ENCODE assay signal across 14 cellular contexts in genomic region chr9:93960971-93961841, GRCh38. TPM values are rescaled to one million over a fixed set of nuclear protein-coding genes. Genes with fewer than 3 reads are reported as not detected.
DNase-seq lines count a peak whose midpoint lies in the region; ATAC-seq and TF ChIP-seq lines count a peak whose summit lies in the region.
"Had no signal": no experiment of that assay in that cellular context is flagged by ENCODE, and none has a peak within 500 bp of the region (broad histone marks: within the 10 kb centered on the region; RNA-seq: fewer than 3 reads in every experiment).

No MANE protein-coding gene starts in this region.

- no peaks in the 10 kb centered on the region for H3K36me3 Mint-ChIP-seq in T-helper 2 cell treated with Interferon-gamma antibody and Interleukin-4, amounts not matched to agents 5 μg/mL and 100 μg/mL, for 36 hours (ENCODE audit: low read depth)
- H3K36me3 Mint-ChIP-seq in dendritic cell treated with granulocyte-macrophage colony-stimulating factor and Interleukin-4, amounts not matched to agents 40 ng/mL and 50 ng/mL, for 4 days (ENCODE audit: low read depth) = no peaks in the 10 kb centered on the region
- no peaks in the 10 kb centered on the region for H3K36me3 Mint-ChIP-seq in activated CD4-positive, alpha-beta memory T cell treated with anti-CD3 and anti-CD28 coated beads, Interleukin-2, amount 10 ng/mL, durations not matched to agents 7 days and 5 days (ENCODE audit: low read depth)

- H3K4me3 ChIP-seq in sigmoid colon = no peak overlapping the region

- no peak for TF ChIP-seq POLR2A in sigmoid colon (IDR thresholded peaks at IDR 0.05)

- no peak for TF ChIP-seq EP300 in sigmoid colon (IDR thresholded peaks at IDR 0.05)

- POLR2A ChIA-PET in activated CD4-positive, alpha-beta memory T cell treated with anti-CD3 and anti-CD28 coated beads, Interleukin-2, amount 10 ng/mL, durations not matched to agents 7 days and 5 days (lab: Charles Lee) = no interaction called here

- no peak overlapping the region for H3K27ac Mint-ChIP-seq in T-helper 2 cell treated with Interferon-gamma antibody and Interleukin-4, amounts not matched to agents 5 μg/mL and 100 μg/mL, for 36 hours
- H3K27ac Mint-ChIP-seq in dendritic cell treated with granulocyte-macrophage colony-stimulating factor and Interleukin-4, amounts not matched to agents 40 ng/mL and 50 ng/mL, for 4 days = no peak overlapping the region
- no peak overlapping the region for H3K27ac Mint-ChIP-seq in activated CD4-positive, alpha-beta memory T cell treated with anti-CD3 and anti-CD28 coated beads, Interleukin-2, amount 10 ng/mL, durations not matched to agents 7 days and 5 days
- H3K27ac Mint-ChIP-seq: activated CD8-positive, alpha-beta T cell treated with anti-CD3 and anti-CD28 coated beads for 36 hours; nephron progenitor cell had no signal

- no peak for DNase-seq in T-helper 2 cell treated with Interferon-gamma antibody and Interleukin-4, amounts not matched to agents 5 μg/mL and 100 μg/mL, for 36 hours (ENCODE audit: low spot score)
- no peak for DNase-seq in T-helper 2 cell
- peak; percentile 23 for DNase-seq in HuH-7.5 (ENCODE audit: low spot score)
- DNase-seq in sigmoid colon = peak; percentile 63
- DNase-seq in activated CD4-positive, alpha-beta memory T cell treated with anti-CD3 and anti-CD28 coated beads, Interleukin-2, amount 10 ng/mL, durations not matched to agents 7 days and 5 days = no peak
- DNase-seq in iPS-NIHi11 (ENCODE audit: low spot score) = no peak
- DNase-seq: activated CD8-positive, alpha-beta T cell treated with anti-CD3 and anti-CD28 coated beads for 36 hours; foreskin melanocyte; NCI-H2107 had no signal

- no peak for TF ChIP-seq CTCF in sigmoid colon (IDR thresholded peaks at IDR 0.05)

- 39 to 62% methylated on average over 11 of the region's 11 CpGs for WGBS in sigmoid colon, 2 donors

- H3K4me1 ChIP-seq in sigmoid colon = peaks cover 0 to 36% (median 30%) of the 10 kb centered on the region in 4 donors

- H3K36me3 ChIP-seq in sigmoid colon = no peaks in the 10 kb centered on the region
- H3K36me3 ChIP-seq: upper lobe of left lung had no signal

- no peak for ATAC-seq in GM18909 (IDR thresholded peaks at IDR 0.05; ENCODE audit: poor library complexity, unreplicated experiment)
- ATAC-seq: activated CD8-positive, alpha-beta T cell treated with anti-CD3 and anti-CD28 coated beads for 36 hours had no signal

- H3K4me3 Mint-ChIP-seq in T-helper 2 cell treated with Interferon-gamma antibody and Interleukin-4, amounts not matched to agents 5 μg/mL and 100 μg/mL, for 36 hours = peak overlapping the region; percentile 21
- H3K4me3 Mint-ChIP-seq in dendritic cell treated with granulocyte-macrophage colony-stimulating factor and Interleukin-4, amounts not matched to agents 40 ng/mL and 50 ng/mL, for 4 days = peak overlapping the region; percentile 60
- H3K4me3 Mint-ChIP-seq in activated CD4-positive, alpha-beta memory T cell treated with anti-CD3 and anti-CD28 coated beads, Interleukin-2, amount 10 ng/mL, durations not matched to agents 7 days and 5 days = no peak overlapping the region
- H3K4me3 Mint-ChIP-seq: activated CD8-positive, alpha-beta T cell treated with anti-CD3 and anti-CD28 coated beads for 36 hours; nephron progenitor cell had no signal

- CTCF ChIA-PET in activated CD4-positive, alpha-beta memory T cell treated with anti-CD3 and anti-CD28 coated beads, Interleukin-2, amount 10 ng/mL, durations not matched to agents 7 days and 5 days (lab: Charles Lee) = interaction anchor here (1.2 to 5.0 kb wide), 3 partner anchors 17 to 278 kb away, joined by 3 to 26 read pairs (median 18); no protein-coding TSS in a partner anchor

- peaks cover 61% of the 10 kb centered on the region for H3K27me3 Mint-ChIP-seq in T-helper 2 cell treated with Interferon-gamma antibody and Interleukin-4, amounts not matched to agents 5 μg/mL and 100 μg/mL, for 36 hours (ENCODE audit: low read depth)
- H3K27me3 Mint-ChIP-seq in dendritic cell treated with granulocyte-macrophage colony-stimulating factor and Interleukin-4, amounts not matched to agents 40 ng/mL and 50 ng/mL, for 4 days = peaks cover 78% of the 10 kb centered on the region
- H3K27me3 Mint-ChIP-seq in activated CD4-positive, alpha-beta memory T cell treated with anti-CD3 and anti-CD28 coated beads, Interleukin-2, amount 10 ng/mL, durations not matched to agents 7 days and 5 days = peaks cover 63% of the 10 kb centered on the region

- no peak overlapping the region for H3K27ac ChIP-seq in sigmoid colon
- H3K27ac ChIP-seq: upper lobe of left lung had no signal

- intact Hi-C loops in dendritic cell treated with granulocyte-macrophage colony-stimulating factor and Interleukin-4, amounts not matched to agents 40 ng/mL and 50 ng/mL, for 4 days (cut with micrococcal nuclease) = no loop called here
- intact Hi-C loops in sigmoid colon (cut with DNase I) = no loop called here

- H3K27me3 ChIP-seq in sigmoid colon = peaks cover 49 to 62% (median 57%) of the 10 kb centered on the region in 3 donors

- no peaks in the 10 kb centered on the region for H3K9me3 ChIP-seq in sigmoid colon
- H3K9me3 ChIP-seq: upper lobe of left lung had no signal

- H3K4me1 Mint-ChIP-seq in T-helper 2 cell treated with Interferon-gamma antibody and Interleukin-4, amounts not matched to agents 5 μg/mL and 100 μg/mL, for 36 hours (ENCODE audit: low read depth) = peaks cover 19% of the 10 kb centered on the region
- peaks cover 33% of the 10 kb centered on the region for H3K4me1 Mint-ChIP-seq in dendritic cell treated with granulocyte-macrophage colony-stimulating factor and Interleukin-4, amounts not matched to agents 40 ng/mL and 50 ng/mL, for 4 days (ENCODE audit: low read depth)
- H3K4me1 Mint-ChIP-seq in activated CD4-positive, alpha-beta memory T cell treated with anti-CD3 and anti-CD28 coated beads, Interleukin-2, amount 10 ng/mL, durations not matched to agents 7 days and 5 days = peaks cover 29% of the 10 kb centered on the region

- H3K9me3 Mint-ChIP-seq in T-helper 2 cell treated with Interferon-gamma antibody and Interleukin-4, amounts not matched to agents 5 μg/mL and 100 μg/mL, for 36 hours = no peaks in the 10 kb centered on the region
- no peaks in the 10 kb centered on the region for H3K9me3 Mint-ChIP-seq in dendritic cell treated with granulocyte-macrophage colony-stimulating factor and Interleukin-4, amounts not matched to agents 40 ng/mL and 50 ng/mL, for 4 days
- no peaks in the 10 kb centered on the region for H3K9me3 Mint-ChIP-seq in activated CD4-positive, alpha-beta memory T cell treated with anti-CD3 and anti-CD28 coated beads, Interleukin-2, amount 10 ng/mL, durations not matched to agents 7 days and 5 days
- H3K9me3 Mint-ChIP-seq: activated CD8-positive, alpha-beta T cell treated with anti-CD3 and anti-CD28 coated beads for 36 hours; nephron progenitor cell had no signal

RNA-seq across cellular contexts. Expression of gene BARX1, which starts 6.1 kb away (rescaled TPM):
- total RNA-seq in sigmoid colon = not detected
- under 1 TPM in 1 of 3 donors, not detected in 2; 0.23 TPM for polyA plus RNA-seq in sigmoid colon
- total RNA-seq in activated CD4-positive, alpha-beta memory T cell treated with anti-CD3 and anti-CD28 coated beads, Interleukin-2, amount 10 ng/mL, durations not matched to agents 7 days and 5 days = under 1 TPM; 0.20 to 0.28 TPM
- total RNA-seq: liver, upper lobe of left lung had no signal
- polyA plus RNA-seq: liver had no signal

Comparison
In these comparisons a context has a peak if more than half of its experiments do, and no peak if none do; other contexts are left out.
1. DNase-seq: peak in HuH-7.5 (single experiment) and sigmoid colon (single experiment); none in T-helper 2 cell treated with Interferon-gamma antibody and Interleukin-4, amounts not matched to agents 5 μg/mL and 100 μg/mL, for 36 hours (single experiment), T-helper 2 cell (0 of 5), activated CD4-positive, alpha-beta memory T cell treated with anti-CD3 and anti-CD28 coated beads, Interleukin-2, amount 10 ng/mL, durations not matched to agents 7 days and 5 days (single experiment) and iPS-NIHi11 (single experiment).